In the genomic region with DNA sequence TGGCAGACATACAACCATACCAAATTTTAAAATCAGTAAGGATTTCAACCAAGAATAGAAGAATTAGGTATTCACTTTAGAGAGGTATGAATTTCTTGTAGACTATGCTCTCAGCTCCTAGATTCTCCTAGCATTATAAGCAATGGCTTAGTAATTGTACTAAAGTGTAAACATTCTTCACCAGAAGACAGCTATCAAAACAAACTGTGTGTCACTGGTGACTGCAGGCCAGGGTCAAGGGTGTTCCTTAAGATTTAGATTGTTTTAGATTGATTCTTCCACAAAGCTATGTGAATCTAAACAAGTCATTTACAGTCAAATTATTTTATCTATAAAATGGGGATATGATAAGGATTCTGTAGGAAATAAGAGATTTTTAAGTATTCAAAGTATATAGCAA, we compare ENCODE assay signal across 23 cellular contexts. TPM values are rescaled to one million over a fixed set of nuclear protein-coding genes. Genes with fewer than 3 reads are reported as not detected.
A peak's percentile ranks its signal among the peaks of the same experiment; 100 is the strongest.
DNase-seq lines count a peak whose midpoint lies in the region; TF ChIP-seq lines count a peak whose summit lies in the region.
"Had no signal": no experiment of that assay in that cellular context is flagged by ENCODE, and none has a peak within 500 bp of the region (broad histone marks: within the 10 kb centered on the region; RNA-seq: fewer than 3 reads in every experiment).

No MANE protein-coding gene starts in this region.

- H3K27me3 Mint-ChIP-seq in MCF 10A (ENCODE audit: insufficient read depth, unreplicated experiment) = no peaks in the 10 kb centered on the region
- H3K27me3 Mint-ChIP-seq: naive thymus-derived CD8-positive, alpha-beta T cell; stimulated activated naive CD8-positive, alpha-beta T cell treated with anti-CD3 and anti-CD28 coated beads, Interleukin-15, amount 100 ng/mL, for 72 hours had no signal

- no peak overlapping the region for H3K9ac ChIP-seq in fibroblast of lung (ENCODE audit: insufficient read depth, low read length)

- H2AFZ ChIP-seq in fibroblast of lung (ENCODE audit: low read length) = no peak overlapping the region

- no peak for TF ChIP-seq POLR2A in breast epithelium (IDR thresholded peaks at IDR 0.05)
- TF ChIP-seq POLR2A in thyroid gland (IDR thresholded peaks at IDR 0.05) = no peak

- H3K4me3 ChIP-seq in breast epithelium = no peak overlapping the region
- H3K4me3 ChIP-seq in fibroblast of lung (replicated peaks in 1 of 4; ENCODE audit: control extremely low read depth in 1 of 4, insufficient read depth in 1 of 4, low read depth in 3 of 4, low read length in 4 of 4) = no peak overlapping the region
- H3K4me3 ChIP-seq in thyroid gland (replicated peaks in 1 of 3) = no peak overlapping the region
- H3K4me3 ChIP-seq: skin epidermis, upper lobe of right lung had no signal

- peaks cover 2% of the 10 kb centered on the region for H3K79me2 ChIP-seq in fibroblast of lung (ENCODE audit: control insufficient read depth, insufficient read depth, low read length)

- no peak overlapping the region for H3K4me2 ChIP-seq in fibroblast of lung (ENCODE audit: extremely low read depth, insufficient read depth, low read length)

- H3K27ac ChIP-seq in breast epithelium (no peak overlapping the region), fibroblast of lung (ENCODE audit: insufficient read depth, low read length) (no peak overlapping the region), thyroid gland (peak overlapping the region in 2 of 3 donors; percentile 42 to 47)
- H3K27ac ChIP-seq: 22Rv1, foreskin keratinocyte, skin epidermis, upper lobe of right lung had no signal

- H3K27me3 ChIP-seq in breast epithelium (no peaks in the 10 kb centered on the region), fibroblast of lung (ENCODE audit: control insufficient read depth, insufficient read depth, low read length) (no peaks in the 10 kb centered on the region), thyroid gland (no peaks in the 10 kb centered on the region)
- H3K27me3 ChIP-seq: foreskin keratinocyte, upper lobe of right lung had no signal

- CTCF ChIA-PET in MCF 10A (lab: Yijun Ruan, JAX) = interaction anchor here (0.6 to 1.4 kb wide), 3 partner anchors 15 to 820 kb away, joined by 3 to 8 read pairs (median 3); no protein-coding TSS in a partner anchor

- H3K4me1 ChIP-seq in breast epithelium (no peaks in the 10 kb centered on the region), fibroblast of lung (ENCODE audit: control insufficient read depth, extremely low read depth, insufficient read depth, low read length) (peaks cover 3% of the 10 kb centered on the region), thyroid gland (peaks cover 7 to 12% of the 10 kb centered on the region in 2 donors)
- H3K4me1 ChIP-seq: foreskin keratinocyte, upper lobe of right lung had no signal

- H3K9me3 ChIP-seq in breast epithelium = no peaks in the 10 kb centered on the region
- H3K9me3 ChIP-seq in fibroblast of lung (ENCODE audit: control insufficient read depth, insufficient read depth, low read depth, low read length) = no peaks in the 10 kb centered on the region
- H3K9me3 ChIP-seq in thyroid gland = no peaks in the 10 kb centered on the region
- H3K9me3 ChIP-seq: upper lobe of right lung had no signal

- peaks cover 59% of the 10 kb centered on the region for H3K36me3 Mint-ChIP-seq in MCF 10A (ENCODE audit: insufficient read depth, unreplicated experiment)

- no peaks in the 10 kb centered on the region for H3K9me3 Mint-ChIP-seq in MCF 10A (ENCODE audit: unreplicated experiment)
- H3K9me3 Mint-ChIP-seq: naive thymus-derived CD8-positive, alpha-beta T cell; stimulated activated naive CD8-positive, alpha-beta T cell treated with anti-CD3 and anti-CD28 coated beads, Interleukin-15, amount 100 ng/mL, for 72 hours had no signal

- POLR2A ChIA-PET in MCF 10A (lab: Yijun Ruan, JAX) = interaction anchor here (0.9 kb wide), 1 partner anchor 162 kb away, joined by 3 read pairs; no protein-coding TSS in a partner anchor

- H3K4me1 Mint-ChIP-seq in MCF 10A (ENCODE audit: insufficient read depth, unreplicated experiment) = peaks cover 10% of the 10 kb centered on the region
- H3K4me1 Mint-ChIP-seq: stimulated activated naive CD8-positive, alpha-beta T cell treated with anti-CD3 and anti-CD28 coated beads, Interleukin-15, amount 100 ng/mL, for 72 hours had no signal

- H3K27ac Mint-ChIP-seq in MCF 10A (ENCODE audit: low read depth, unreplicated experiment) = peak overlapping the region; percentile 47

- no peaks in the 10 kb centered on the region for H4K20me1 ChIP-seq in fibroblast of lung (ENCODE audit: control insufficient read depth, extremely low read depth, insufficient read depth, low read length)

- no peak overlapping the region for H3K4me3 Mint-ChIP-seq in MCF 10A (ENCODE audit: unreplicated experiment)
- H3K4me3 Mint-ChIP-seq: naive thymus-derived CD8-positive, alpha-beta T cell; stimulated activated naive CD8-positive, alpha-beta T cell treated with anti-CD3 and anti-CD28 coated beads, Interleukin-15, amount 100 ng/mL, for 72 hours had no signal

- BruUV-seq in MCF 10A (replicated peaks; lab: Mats Ljungman, UMichigan) = no TSS peak

- intact Hi-C loops in MCF 10A (cut with micrococcal nuclease) (no loop called here), breast epithelium (cut with DNase I; ENCODE audit: low total_unique reads) (no loop called here), thyroid gland (cut with DNase I) (no loop called here)

- DNase-seq in MCF 10A (ENCODE audit: unreplicated experiment) (peak; percentile 9), breast epithelium (ENCODE audit: low spot score in 2 of 2) (no peak), RPMI7951 (ENCODE audit: low read depth) (peak; percentile 14), fibroblast of lung (ENCODE audit: low read depth in 2 of 2) (peak; percentile 45 to 68), thyroid gland (no peak), NCI-H82 treated with DMSO at 0.1 percent for 48 hours (lab: John Stamatoyannopoulos, UW; ENCODE audit: unreplicated experiment) (no peak), cerebellum (ENCODE audit: low spot score) (no peak), SHP77 treated with DMSO at 0.1 percent for 48 hours (lab: John Stamatoyannopoulos, UW) (no peak)
- DNase-seq: activated CD4-positive, alpha-beta T cell treated with anti-CD3 and anti-CD28 coated beads, Interleukin-2, amount 50 U/mL, for 4 hours; activated gamma-delta T cell treated with Interleukin-2 at 50 U/mL for 16 hours; activated T-cell treated with anti-CD3 and anti-CD28 coated beads for 4 hours; amniotic stem cell; foreskin keratinocyte; KBM-7; naive thymus-derived CD8-positive, alpha-beta T cell; NCI-H1105; stimulated activated CD4-positive, alpha-beta T cell treated with anti-CD3 and anti-CD28 coated beads, Interleukin-2, amount 100 ng/mL, for 48 hours; stimulated activated naive CD8-positive, alpha-beta T cell treated with anti-CD3 and anti-CD28 coated beads, Interleukin-15, amount 100 ng/mL, for 72 hours; upper lobe of right lung had no signal

- H3K36me3 ChIP-seq in breast epithelium (no peaks in the 10 kb centered on the region), fibroblast of lung (ENCODE audit: control insufficient read depth, insufficient read depth, low read length) (peaks cover 14% of the 10 kb centered on the region), thyroid gland (peaks cover 19 to 29% of the 10 kb centered on the region in 2 donors)

- TF ChIP-seq CTCF in MCF 10A (IDR thresholded peaks at IDR 0.05; ENCODE audit: unreplicated experiment) = no peak
- TF ChIP-seq CTCF in breast epithelium (IDR thresholded peaks at IDR 0.05) = no peak
- TF ChIP-seq CTCF in fibroblast of lung (conservative IDR thresholded peaks at IDR 0.05 in 1 of 2, IDR thresholded peaks at IDR 0.05 in 1 of 2; ENCODE audit: low read depth in 1 of 2, low read length in 2 of 2) = no peak
- no peak for TF ChIP-seq CTCF in thyroid gland (IDR thresholded peaks at IDR 0.05)

RNA-seq across cellular contexts. Expression of gene GP5, which starts 23.1 kb away (rescaled TPM):
- 0.15 TPM in 1 of 2 replicates, not detected in the other for total RNA-seq in MCF 10A (2022)
- total RNA-seq in breast epithelium = under 1 TPM in 1 of 3 donors, not detected in 2; 0.16 TPM
- total RNA-seq in RPMI7951 (2014; rRNA removed; shearing (Covaris generic)) = not detected in 2 replicates
- total RNA-seq in fibroblast of lung = under 0.01 and 0.17 TPM in 2 replicates
- 0.02 and 0.06 TPM in 2 replicates for polyA plus RNA-seq in fibroblast of lung
- polyA plus RNA-seq in fibroblast of lung (2012) = 0.05 TPM in 1 of 2 replicates, not detected in the other
- 0.71 TPM in 1 of 2 replicates, not detected in the other for polyA minus RNA-seq in fibroblast of lung (ENCODE audit: low replicate concordance)
- 1 to 10 TPM in 1 of 4 donors, under 1 TPM in 3; 0.39 to 1.2 (median 0.74) TPM for total RNA-seq in thyroid gland
- 0.09 TPM for total RNA-seq in cerebellum
- total RNA-seq: foreskin keratinocyte, mesenteric fat pad, NCI-H460 had no signal
- polyA plus RNA-seq: foreskin keratinocyte had no signal

RNA-seq across cellular contexts. Expression of gene LRRC15, which starts 52.6 kb away (rescaled TPM):
- total RNA-seq in MCF 10A (2022) = not detected in 2 replicates
- under 1 TPM; 0.15 to 0.48 (median 0.33) TPM for total RNA-seq in breast epithelium
- 93.4 and 95.0 TPM in 2 replicates for total RNA-seq in RPMI7951 (2014; rRNA removed; shearing (Covaris generic))
- total RNA-seq in fibroblast of lung = 1.3 and 2.3 TPM in 2 replicates
- polyA plus RNA-seq in fibroblast of lung = 0.58 and 0.91 TPM in 2 replicates
- 1.5 and 1.8 TPM in 2 replicates for polyA plus RNA-seq in fibroblast of lung (2012)
- 5.1 and 6.2 TPM in 2 replicates for polyA minus RNA-seq in fibroblast of lung (ENCODE audit: low replicate concordance)
- 1 to 10 TPM in 3 of 4 donors, under 1 TPM in 1; 0.79 to 6.7 (median 1.4) TPM for total RNA-seq in thyroid gland
- total RNA-seq in cerebellum = not detected
- total RNA-seq: foreskin keratinocyte; naive thymus-derived CD8-positive, alpha-beta T cell; NCI-H460 had no signal
- polyA plus RNA-seq: foreskin keratinocyte; naive thymus-derived CD8-positive, alpha-beta T cell had no signal

Comparison
In these comparisons a context has a peak if more than half of its experiments do, and no peak if none do; other contexts are left out.
1. DNase-seq: peak in MCF 10A (single experiment), RPMI7951 (single experiment) and fibroblast of lung (2 of 2); none in breast epithelium (0 of 2), thyroid gland (0 of 2), NCI-H82 treated with DMSO at 0.1 percent for 48 hours (single experiment), cerebellum (single experiment) and SHP77 treated with DMSO at 0.1 percent for 48 hours (single experiment).
2. H3K27ac ChIP-seq: peak in thyroid gland (2 of 3); none in breast epithelium (0 of 2) and fibroblast of lung (single experiment).
3. RNA of gene LRRC15, which starts 52.6 kb away (total RNA-seq): 93.4 to 95.0 TPM in RPMI7951; 1.3 to 2.3 TPM in fibroblast of lung, 0.79 to 6.7 TPM in thyroid gland, 0.15 to 0.48 TPM in breast epithelium, not detected in MCF 10A and not detected in cerebellum (single experiment); every median in the first group is over 10 times any median in the second.